8 cellular contexts compared by ENCODE assay signal in genomic region chr6:148440877-148441453, GRCh38.
DNase-seq lines count a peak whose midpoint lies in the region; ATAC-seq, FAIRE-seq and TF ChIP-seq lines count a peak whose summit lies in the region.

No MANE protein-coding gene starts in this region.

- TF ChIP-seq RAD21 in A549 (conservative IDR thresholded peaks at IDR 0.05 in 1 of 2, IDR thresholded peaks at IDR 0.05 in 1 of 2): no peak

- no peak overlapping the region for H3K27ac Mint-ChIP-seq in T-cell

- H3K4me1 Mint-ChIP-seq in T-cell: peaks cover 0 to 3% (median 3%) of the 10 kb centered on the region in 3 donors

- no peak overlapping the region for H3K4me3 Mint-ChIP-seq in T-cell

- ATAC-seq in A549 (peak; percentile 97 to 98), right lobe of liver (peak; percentile 64 to 82 (median 74)), GM18505 (IDR thresholded peaks at IDR 0.05; ENCODE audit: unreplicated experiment) (no peak), GM21737 (IDR thresholded peaks at IDR 0.05; ENCODE audit: unreplicated experiment) (no peak), T-cell (replicated peaks in 1 of 4) (no peak), GM18868 (IDR thresholded peaks at IDR 0.05; ENCODE audit: unreplicated experiment) (no peak)

- H3K36me3 ChIP-seq in HUES64 (ENCODE audit: insufficient read depth, low read length) (no peaks in the 10 kb centered on the region), brain microvascular endothelial cell (replicated peaks) (no peaks in the 10 kb centered on the region), right lobe of liver (no peaks in the 10 kb centered on the region)

- H3K9me3 Mint-ChIP-seq in T-cell: no peaks in the 10 kb centered on the region

- intact Hi-C loops in right lobe of liver (cut with DNase I): no loop called here

- H3K27ac ChIP-seq in A549 (peak overlapping the region; percentile 80 to 87), HUES64 (ENCODE audit: low read depth, low read length) (peak overlapping the region; percentile 6; the same call in 1 of the 2 replicates), brain microvascular endothelial cell (peak overlapping the region; percentile 34), right lobe of liver (peak overlapping the region in 2 of 3 donors; percentile 21 to 40)

- no peak for TF ChIP-seq CTCF in A549 (IDR thresholded peaks at IDR 0.05)
- TF ChIP-seq CTCF in brain microvascular endothelial cell (IDR thresholded peaks at IDR 0.05; ENCODE audit: low read depth, low read length, missing control alignments): no peak
- TF ChIP-seq CTCF in right lobe of liver (IDR thresholded peaks at IDR 0.05): no peak

- 0 out of 5 replicates have a peak, but pooled peaks of 1 of the 2 experiments have one; percentile 19 for TF ChIP-seq EP300 in A549 (IDR thresholded peaks at IDR 0.05)

- H3K9me3 ChIP-seq in A549 (no peaks in the 10 kb centered on the region), HUES64 (ENCODE audit: insufficient read depth, low read depth, low read length) (no peaks in the 10 kb centered on the region), right lobe of liver (no peaks in the 10 kb centered on the region)

- peaks cover 3 to 5% of the 10 kb centered on the region in 2 donors for H3K27me3 Mint-ChIP-seq in T-cell

- no peak for TF ChIP-seq POLR2A in A549 (IDR thresholded peaks at IDR 0.05; ENCODE audit: low read length)
- TF ChIP-seq POLR2A in right lobe of liver (IDR thresholded peaks at IDR 0.05): no peak
- no peak for TF ChIP-seq POLR2A in GM18505 (IDR thresholded peaks at IDR 0.05; ENCODE audit: borderline replicate concordance, extremely low read depth, insufficient read depth, insufficient read length)

- no peaks in the 10 kb centered on the region for H3K27me3 ChIP-seq in HUES64 (ENCODE audit: insufficient read depth, low read length)
- H3K27me3 ChIP-seq in brain microvascular endothelial cell (replicated peaks): no peaks in the 10 kb centered on the region
- H3K27me3 ChIP-seq in right lobe of liver: no peaks in the 10 kb centered on the region

- no peak overlapping the region for H3K4me3 ChIP-seq in A549
- H3K4me3 ChIP-seq in HUES64 (ENCODE audit: low read length): no peak overlapping the region
- H3K4me3 ChIP-seq in brain microvascular endothelial cell (ENCODE audit: low read depth, low read length): no peak overlapping the region
- no peak overlapping the region for H3K4me3 ChIP-seq in right lobe of liver

- in situ Hi-C loops in brain microvascular endothelial cell (cut with HindIII; ENCODE audit: low pct_ligation_motif_present, low sequenced_read_pairs): no loop called here

- WGBS in A549 (ENCODE audit: missing lambda C conversion rate): 11% methylated on average over 8 of the region's 9 CpGs
- WGBS in HUES64: 85% methylated on average over 9 of the region's 9 CpGs
- 19% methylated on average over 8 of the region's 9 CpGs for WGBS in right lobe of liver (ENCODE audit: insufficient coverage, low coverage, low lambda C conversion rate, missing lambda C conversion rate)

- POLR2A ChIA-PET in A549 (lab: Yijun Ruan, JAX) (no interaction called here), T-cell (lab: Charles Lee) (no interaction called here)

- no peak overlapping the region for H3K9ac ChIP-seq in HUES64 (ENCODE audit: low read depth, low read length)

- FAIRE-seq in A549 (lab: Jason Lieb, UNC): no peak

- H3K36me3 Mint-ChIP-seq in T-cell: no peaks in the 10 kb centered on the region

- peak overlapping the region; percentile 77 for H3K4me2 ChIP-seq in A549

- CTCF ChIA-PET in A549 (lab: Yijun Ruan, JAX): interaction anchor here (0.6 to 1.5 kb wide), 3 partner anchors 15 to 263 kb away, joined by 3 to 4 read pairs (median 3); no protein-coding TSS in a partner anchor
- CTCF ChIA-PET in T-cell (lab: Charles Lee): no interaction called here

- peaks cover 21% of the 10 kb centered on the region; the same call in 2 of the 3 replicates for H3K4me1 ChIP-seq in A549
- peaks cover 27% of the 10 kb centered on the region for H3K4me1 ChIP-seq in HUES64 (ENCODE audit: insufficient read depth, low read length)
- peaks cover 0 to 6% (median 0%) of the 10 kb centered on the region in 4 donors for H3K4me1 ChIP-seq in right lobe of liver

- DNase-seq in A549 (ENCODE audit: low read depth in 1 of 2, low spot score in 1 of 2) (peak; percentile 24 to 77), brain microvascular endothelial cell (peak; percentile 52), right lobe of liver (peak in 2 of 3 donors; percentile 59 to 66), T-cell (no peak)

TF ChIP-seq in A549, 52 proteins besides CTCF, POLR2A, EP300 and RAD21 (continues in another document):
- TF ChIP-seq NFE2L2 (conservative IDR thresholded peaks at IDR 0.05; ENCODE audit: low read length): no peak
- no peak for TF ChIP-seq BCL3 (IDR thresholded peaks at IDR 0.05)
- TF ChIP-seq, protein P1, sequence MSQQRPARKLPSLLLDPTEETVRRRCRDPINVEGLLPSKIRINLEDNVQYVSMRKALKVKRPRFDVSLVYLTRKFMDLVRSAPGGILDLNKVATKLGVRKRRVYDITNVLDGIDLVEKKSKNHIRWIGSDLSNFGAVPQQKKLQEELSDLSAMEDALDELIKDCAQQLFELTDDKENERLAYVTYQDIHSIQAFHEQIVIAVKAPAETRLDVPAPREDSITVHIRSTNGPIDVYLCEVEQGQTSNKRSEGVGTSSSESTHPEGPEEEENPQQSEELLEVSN (IDR thresholded peaks at IDR 0.05; ENCODE audit: borderline replicate concordance, low read depth): peak; percentile 39; the same call in 1 of the 2 replicates
- TF ChIP-seq EHF (CRISPR knock-in tag; IDR thresholded peaks at IDR 0.05): no peak
- TF ChIP-seq HEYL (CRISPR knock-in tag; IDR thresholded peaks at IDR 0.05): no peak
- no peak for TF ChIP-seq JUNB (IDR thresholded peaks at IDR 0.05)
- no peak for TF ChIP-seq ZC3H11A (IDR thresholded peaks at IDR 0.05)
- TF ChIP-seq KDM5A (IDR thresholded peaks at IDR 0.05): no peak
- TF ChIP-seq PBX3 (IDR thresholded peaks at IDR 0.05): no peak
- peak; percentile 40; the same call in 1 of the 2 replicates for TF ChIP-seq NPAS2 (CRISPR knock-in tag; IDR thresholded peaks at IDR 0.05; ENCODE audit: borderline replicate concordance)
- 0 out of 2 replicates have a peak, but pooled peaks have one; percentile 19 for TF ChIP-seq HOXB13 (CRISPR knock-in tag; IDR thresholded peaks at IDR 0.05; ENCODE audit: low read depth)
- TF ChIP-seq HOXB5 (CRISPR knock-in tag; IDR thresholded peaks at IDR 0.05): 0 out of 2 replicates have a peak, but pooled peaks have one; percentile 32
- no peak for TF ChIP-seq ZNF302 (CRISPR knock-in tag; IDR thresholded peaks at IDR 0.05)
- peak in 1 of 2 experiments; percentile 39; a peak in 1 of 4 replicates for TF ChIP-seq CEBPB (IDR thresholded peaks at IDR 0.05)
- TF ChIP-seq BHLHE40 (IDR thresholded peaks at IDR 0.05; ENCODE audit: low read depth, low read length): 0 out of 2 replicates have a peak, but pooled peaks have one; percentile 17
- TF ChIP-seq, protein P2, sequence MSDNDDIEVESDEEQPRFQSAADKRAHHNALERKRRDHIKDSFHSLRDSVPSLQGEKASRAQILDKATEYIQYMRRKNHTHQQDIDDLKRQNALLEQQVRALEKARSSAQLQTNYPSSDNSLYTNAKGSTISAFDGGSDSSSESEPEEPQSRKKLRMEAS (IDR thresholded peaks at IDR 0.05): peak; percentile 91
- TF ChIP-seq RNF2 (IDR thresholded peaks at IDR 0.05; ENCODE audit: borderline replicate concordance, low read depth): no peak
- TF ChIP-seq SMC3 (IDR thresholded peaks at IDR 0.05): no peak
- no peak for TF ChIP-seq POLR2AphosphoS2 (conservative IDR thresholded peaks at IDR 0.05; ENCODE audit: low read length)
- TF ChIP-seq, protein P3, sequence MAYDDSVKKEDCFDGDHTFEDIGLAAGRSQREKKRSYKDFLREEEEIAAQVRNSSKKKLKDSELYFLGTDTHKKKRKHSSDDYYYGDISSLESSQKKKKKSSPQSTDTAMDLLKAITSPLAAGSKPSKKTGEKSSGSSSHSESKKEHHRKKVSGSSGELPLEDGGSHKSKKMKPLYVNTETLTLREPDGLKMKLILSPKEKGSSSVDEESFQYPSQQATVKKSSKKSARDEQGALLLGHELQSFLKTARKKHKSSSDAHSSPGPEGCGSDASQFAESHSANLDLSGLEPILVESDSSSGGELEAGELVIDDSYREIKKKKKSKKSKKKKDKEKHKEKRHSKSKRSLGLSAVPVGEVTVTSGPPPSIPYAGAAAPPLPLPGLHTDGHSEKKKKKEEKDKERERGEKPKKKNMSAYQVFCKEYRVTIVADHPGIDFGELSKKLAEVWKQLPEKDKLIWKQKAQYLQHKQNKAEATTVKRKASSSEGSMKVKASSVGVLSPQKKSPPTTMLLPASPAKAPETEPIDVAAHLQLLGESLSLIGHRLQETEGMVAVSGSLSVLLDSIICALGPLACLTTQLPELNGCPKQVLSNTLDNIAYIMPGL (CRISPR knock-in tag; IDR thresholded peaks at IDR 0.05; ENCODE audit: borderline replicate concordance): no peak
- TF ChIP-seq PHF8 (IDR thresholded peaks at IDR 0.05; ENCODE audit: borderline replicate concordance, low read depth): no peak
- peak; percentile 27; the same call in 1 of the 2 replicates for TF ChIP-seq GATA3 (IDR thresholded peaks at IDR 0.05; ENCODE audit: borderline replicate concordance)

Comparison
In these comparisons a context has a peak if more than half of its experiments do, and no peak if none do; other contexts are left out.
1. ATAC-seq: peak in A549 (2 of 2) and right lobe of liver (4 of 4); none in GM18505 (single experiment), GM21737 (single experiment), T-cell (0 of 4) and GM18868 (single experiment).
2. DNase-seq: peak in A549 (2 of 2), brain microvascular endothelial cell (single experiment) and right lobe of liver (2 of 3); none in T-cell (0 of 34).
3. H3K27ac ChIP-seq: peak in every context shown above with its lines; median percentile 84 in A549; 34 in brain microvascular endothelial cell; 30 in right lobe of liver; 6 in HUES64.